Comparison of ENCODE assay signal across 27 cellular contexts in the genomic region with DNA sequence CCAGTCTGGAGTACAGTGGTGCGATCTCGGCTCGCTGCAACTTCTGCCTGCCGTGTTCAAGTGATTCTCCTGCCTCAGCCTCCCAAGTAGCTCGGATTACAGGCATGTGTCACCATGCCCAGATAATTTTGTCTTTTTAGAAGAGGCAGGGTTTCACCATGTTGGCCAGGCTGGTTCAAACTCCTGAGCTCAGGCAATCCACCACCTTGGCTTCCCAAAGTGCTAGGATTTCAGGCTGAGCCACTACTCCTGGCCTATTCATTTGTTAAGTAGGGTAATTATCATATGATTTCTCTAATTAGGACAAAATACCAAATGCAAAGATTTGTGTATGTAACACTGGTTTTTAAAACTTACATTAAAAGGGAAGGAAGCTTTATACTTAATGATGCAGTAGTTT.
"Had no signal": no experiment of that assay in that cellular context is flagged by ENCODE, and none has a peak within 500 bp of the region (broad histone marks: within the 10 kb centered on the region; RNA-seq: fewer than 3 reads in every experiment).

No MANE protein-coding gene starts in this region.

- H3K9me3 ChIP-seq: ascending aorta, colonic mucosa, MG63 had no signal

- H3K27me3 ChIP-seq: ascending aorta, cardiac muscle cell, colonic mucosa had no signal

- H3K4me1 ChIP-seq: ascending aorta, colonic mucosa had no signal

- H3K27ac ChIP-seq: ascending aorta, cardiac muscle cell, colonic mucosa, WERI-Rb-1 had no signal

- ATAC-seq: activated CD8-positive, alpha-beta T cell treated with anti-CD3 and anti-CD28 coated beads for 36 hours; activated T-cell treated with anti-CD3 and anti-CD28 coated beads, Interleukin-2, amount 50 U/mL, for 72 hours; activated T-helper 17 cell treated with anti-CD3 and anti-CD28 coated beads, Interleukin-2, amount 50 U/mL, for 72 hours had no signal

- H3K4me3 ChIP-seq: ascending aorta, cardiac muscle cell, colonic mucosa, MG63 had no signal

- DNase-seq: activated CD4-positive, alpha-beta T cell treated with anti-CD3 and anti-CD28 coated beads, Interleukin-2, amount 10 ng/mL, durations not matched to agents 24 days and 14 days; activated CD4-positive, alpha-beta T cell treated with anti-CD3 and anti-CD28 coated beads, Interleukin-2, amount 50 U/mL, for 4 hours; activated CD8-positive, alpha-beta T cell treated with anti-CD3 and anti-CD28 coated beads for 36 hours; activated effector memory CD4-positive, alpha-beta T cell treated with anti-CD3 and anti-CD28 coated beads, Interleukin-2, amount 50 U/mL, for 16 hours; activated naive CD4-positive, alpha-beta T cell treated with Interleukin-2 at 50 U/mL for 16 hours; activated naive CD8-positive, alpha-beta T cell treated with anti-CD3 and anti-CD28 coated beads, Interleukin-2, amount 10 ng/mL, durations not matched to agents 7 days and 5 days; activated T-cell treated with anti-CD3 and anti-CD28 coated beads, Interleukin-2, amount 50 U/mL, for 1 hour; activated T-cell treated with anti-CD3 and anti-CD28 coated beads, Interleukin-2, amount 50 U/mL, for 72 hours; amygdala; colonic mucosa; MG63; NCI-H1048; NCI-H1105 treated with DMSO at 0.1 percent for 48 hours; NCI-H1436; NCI-H1694; NCI-H2029; NCI-H345; NCI-H510A; NCI-H526; NCI-H748 treated with DMSO at 0.1 percent for 48 hours; OCI-M1; Right ventricle myocardium superior; T1000; WERI-Rb-1 had no signal

- H3K36me3 ChIP-seq: ascending aorta, cardiac muscle cell, colonic mucosa, MG63, WERI-Rb-1 had no signal
